In genomic region chr12:107306141-107306670, GRCh38 we compare ENCODE assay signal across 25 cellular contexts.
"Had no signal": no experiment of that assay in that cellular context is flagged by ENCODE, and none has a peak within 500 bp of the region (broad histone marks: within the 10 kb centered on the region; RNA-seq: fewer than 3 reads in every experiment).

No MANE protein-coding gene starts in this region.

- H3K27ac Mint-ChIP-seq: dendritic cell treated with granulocyte-macrophage colony-stimulating factor and Interleukin-4, amounts not matched to agents 40 ng/mL and 50 ng/mL, for 4 days; mesothelial cell of epicardium; naive B cell; natural killer cell treated with Interleukin-12 subunit alpha and Interleukin-12 subunit beta and Interleukin-15 and Interleukin-18, amount 100 ng/mL, for 72 hours; stimulated activated effector memory CD8-positive, alpha-beta T cell treated with anti-CD3 and anti-CD28 coated beads, Interleukin-12 subunit alpha, Interleukin-12 subunit beta, amount 100 ng/mL, for 72 hours had no signal

- H3K4me1 Mint-ChIP-seq: mesothelial cell of epicardium had no signal

- H3K4me1 ChIP-seq: colonic mucosa, esophagus squamous epithelium, left lung, prostate gland, right atrium auricular region, stomach, thyroid gland, vagina had no signal

- H3K36me3 Mint-ChIP-seq: mesothelial cell of epicardium; natural killer cell treated with Interleukin-12 subunit alpha and Interleukin-12 subunit beta and Interleukin-15 and Interleukin-18, amount 100 ng/mL, for 72 hours; stimulated activated effector memory CD8-positive, alpha-beta T cell treated with anti-CD3 and anti-CD28 coated beads, Interleukin-12 subunit alpha, Interleukin-12 subunit beta, amount 100 ng/mL, for 72 hours had no signal

- H3K27me3 ChIP-seq: colonic mucosa, right atrium auricular region, thyroid gland, vagina had no signal

- H3K27me3 Mint-ChIP-seq: natural killer cell treated with Interleukin-12 subunit alpha and Interleukin-12 subunit beta and Interleukin-15 and Interleukin-18, amount 100 ng/mL, for 72 hours had no signal

- ATAC-seq: left cardiac atrium; left lung; mucosa of descending colon; natural killer cell treated with Interleukin-12 subunit alpha and Interleukin-12 subunit beta and Interleukin-15 and Interleukin-18, amount 100 ng/mL, for 72 hours; sciatic nerve; stimulated activated effector memory CD8-positive, alpha-beta T cell treated with anti-CD3 and anti-CD28 coated beads, Interleukin-12 subunit alpha, Interleukin-12 subunit beta, amount 100 ng/mL, for 72 hours had no signal

- H3K36me3 ChIP-seq: colonic mucosa, esophagus squamous epithelium, left lung, prostate gland, right atrium auricular region, stomach, thyroid gland, vagina had no signal

- H3K9me3 Mint-ChIP-seq: mesothelial cell of epicardium; natural killer cell treated with Interleukin-12 subunit alpha and Interleukin-12 subunit beta and Interleukin-15 and Interleukin-18, amount 100 ng/mL, for 72 hours; stimulated activated effector memory CD8-positive, alpha-beta T cell treated with anti-CD3 and anti-CD28 coated beads, Interleukin-12 subunit alpha, Interleukin-12 subunit beta, amount 100 ng/mL, for 72 hours had no signal

- H3K27ac ChIP-seq: colonic mucosa, esophagus squamous epithelium, left lung, prostate gland, right atrium auricular region, stomach, thyroid gland, vagina had no signal

- H3K4me3 Mint-ChIP-seq: dendritic cell treated with granulocyte-macrophage colony-stimulating factor and Interleukin-4, amounts not matched to agents 40 ng/mL and 50 ng/mL, for 4 days; mesothelial cell of epicardium; naive B cell; natural killer cell treated with Interleukin-12 subunit alpha and Interleukin-12 subunit beta and Interleukin-15 and Interleukin-18, amount 100 ng/mL, for 72 hours; stimulated activated effector memory CD8-positive, alpha-beta T cell treated with anti-CD3 and anti-CD28 coated beads, Interleukin-12 subunit alpha, Interleukin-12 subunit beta, amount 100 ng/mL, for 72 hours had no signal

- H3K4me3 ChIP-seq: colonic mucosa, esophagus squamous epithelium, left lung, mucosa of descending colon, prostate gland, right atrium auricular region, smooth muscle cell, stomach, thyroid gland, vagina had no signal

- H3K9me3 ChIP-seq: colonic mucosa, esophagus squamous epithelium, left lung, mucosa of descending colon, prostate gland, right atrium auricular region, stomach, thyroid gland, vagina had no signal

- DNase-seq: colonic mucosa; effector memory CD4-positive, alpha-beta T cell; esophagus squamous epithelium; left cardiac atrium; left lung; mesenchymal stem cell; mucosa of descending colon; naive B cell; nucleus accumbens; stimulated activated CD4-positive, alpha-beta T cell treated with anti-CD3 and anti-CD28 coated beads, Interleukin-12 subunit alpha, Interleukin-12 subunit beta, amount 100 ng/mL, for 4 hours; stimulated activated CD4-positive, alpha-beta T cell treated with anti-CD3 and anti-CD28 coated beads, Interleukin-1b, Interleukin-23, amount 100 ng/mL, for 48 hours; stimulated activated CD4-positive, alpha-beta T cell treated with anti-CD3 and anti-CD28 coated beads, Interleukin-4, amount 100 ng/mL, for 24 hours; stimulated activated naive CD4-positive, alpha-beta T cell treated with Interleukin-2 at 50 U/mL for 16 hours; stomach; thyroid gland; trophoblast cell had no signal
